25 cellular contexts compared by ENCODE assay signal in genomic region chr4:6115342-6115741, GRCh38.
"Had no signal": no experiment of that assay in that cellular context is flagged by ENCODE, and none has a peak within 500 bp of the region (broad histone marks: within the 10 kb centered on the region; RNA-seq: fewer than 3 reads in every experiment).

No MANE protein-coding gene starts in this region.

- H3K4me1 Mint-ChIP-seq: memory B cell; naive thymus-derived CD8-positive, alpha-beta T cell; stimulated activated naive B cell treated with anti-CD40 and anti-IgM and Interleukin-4, amounts not matched to agents 10 μg/mL and 1 μg/mL and 100 μg/mL, for 72 hours had no signal

- H3K9me3 Mint-ChIP-seq: dendritic cell treated with granulocyte-macrophage colony-stimulating factor and Interleukin-4, amounts not matched to agents 40 ng/mL and 50 ng/mL, for 4 days; immature natural killer cell; naive thymus-derived CD8-positive, alpha-beta T cell; stimulated activated naive B cell treated with anti-CD40 and anti-IgM and Interleukin-4, amounts not matched to agents 10 μg/mL and 1 μg/mL and 100 μg/mL, for 72 hours; stimulated activated naive CD8-positive, alpha-beta T cell treated with anti-CD3 and anti-CD28 coated beads, Interleukin-15, Interleukin-2, amounts not matched to agents 100 ng/mL and 50 ng/mL, for 24 hours had no signal

- H3K27me3 ChIP-seq: colonic mucosa, pancreas, right lobe of liver, transverse colon, upper lobe of right lung, uterus had no signal

- DNase-seq: colonic mucosa; effector memory CD4-positive, alpha-beta T cell; erythroblast; esophagus squamous epithelium; foreskin melanocyte; hypothalamus; immature natural killer cell; midbrain; occipital lobe; right lobe of liver; small intestine; stimulated activated CD4-positive, alpha-beta T cell treated with anti-CD3 and anti-CD28 coated beads, Interleukin-15, amount 100 ng/mL, for 24 hours; stimulated activated CD4-positive, alpha-beta T cell treated with anti-CD3 and anti-CD28 coated beads, Interleukin-2, amount 100 ng/mL, for 48 hours; stimulated activated naive B cell treated with anti-CD40 and anti-IgM and Interleukin-4, amounts not matched to agents 10 μg/mL and 1 μg/mL and 100 μg/mL, for 72 hours; transverse colon; upper lobe of right lung; uterus had no signal

- H3K4me3 Mint-ChIP-seq: dendritic cell treated with granulocyte-macrophage colony-stimulating factor and Interleukin-4, amounts not matched to agents 40 ng/mL and 50 ng/mL, for 4 days; immature natural killer cell; memory B cell; naive thymus-derived CD8-positive, alpha-beta T cell; stimulated activated naive B cell treated with anti-CD40 and anti-IgM and Interleukin-4, amounts not matched to agents 10 μg/mL and 1 μg/mL and 100 μg/mL, for 72 hours; stimulated activated naive CD8-positive, alpha-beta T cell treated with anti-CD3 and anti-CD28 coated beads, Interleukin-15, Interleukin-2, amounts not matched to agents 100 ng/mL and 50 ng/mL, for 24 hours had no signal

- H3K27ac Mint-ChIP-seq: dendritic cell treated with granulocyte-macrophage colony-stimulating factor and Interleukin-4, amounts not matched to agents 40 ng/mL and 50 ng/mL, for 4 days; memory B cell; progenitor cell of endocrine pancreas; stimulated activated naive B cell treated with anti-CD40 and anti-IgM and Interleukin-4, amounts not matched to agents 10 μg/mL and 1 μg/mL and 100 μg/mL, for 72 hours; stimulated activated naive CD8-positive, alpha-beta T cell treated with anti-CD3 and anti-CD28 coated beads, Interleukin-15, Interleukin-2, amounts not matched to agents 100 ng/mL and 50 ng/mL, for 24 hours had no signal

- H3K36me3 ChIP-seq: colonic mucosa, esophagus squamous epithelium, pancreas, right lobe of liver, suprapubic skin, transverse colon, upper lobe of right lung, uterus had no signal

- H3K4me1 ChIP-seq: colonic mucosa, esophagus squamous epithelium, pancreas, right lobe of liver, suprapubic skin, transverse colon, upper lobe of right lung, uterus had no signal

- H3K9me3 ChIP-seq: colonic mucosa, esophagus squamous epithelium, pancreas, right lobe of liver, suprapubic skin, transverse colon, upper lobe of right lung, uterus had no signal

- H3K36me3 Mint-ChIP-seq: immature natural killer cell; memory B cell; naive thymus-derived CD8-positive, alpha-beta T cell; stimulated activated naive B cell treated with anti-CD40 and anti-IgM and Interleukin-4, amounts not matched to agents 10 μg/mL and 1 μg/mL and 100 μg/mL, for 72 hours had no signal

- H3K27ac ChIP-seq: colonic mucosa, esophagus squamous epithelium, pancreas, right lobe of liver, suprapubic skin, transverse colon, upper lobe of right lung, uterus had no signal

- H3K4me3 ChIP-seq: colonic mucosa, esophagus squamous epithelium, lung, pancreas, right lobe of liver, suprapubic skin, transverse colon, upper lobe of right lung, uterus had no signal
